In the genomic region with DNA sequence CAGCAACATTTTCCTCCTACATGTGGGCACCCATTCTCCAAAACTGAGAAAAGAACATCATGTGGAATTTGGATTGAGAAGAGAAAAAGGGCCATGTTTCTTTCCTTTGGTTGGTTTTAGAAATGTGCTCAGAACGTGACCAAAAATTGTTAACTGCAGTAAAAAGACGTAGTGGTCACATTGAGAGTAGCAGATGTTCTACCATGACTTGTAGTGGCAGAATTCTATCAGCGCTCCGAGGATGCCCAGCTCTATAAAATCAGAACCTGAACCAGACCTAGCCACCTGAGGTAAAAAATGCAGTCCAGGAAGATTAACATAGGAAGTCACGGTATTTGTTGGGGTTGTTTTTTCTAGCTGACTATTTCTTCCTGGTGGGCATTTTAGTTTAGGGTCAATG, we compare ENCODE assay signal across 7 cellular contexts.
"Had no signal": no experiment of that assay in that cellular context is flagged by ENCODE, and none has a peak within 500 bp of the region (broad histone marks: within the 10 kb centered on the region; RNA-seq: fewer than 3 reads in every experiment).

No MANE protein-coding gene starts in this region.

- H3K36me3 ChIP-seq: HAP-1 had no signal

- H3K9me3 ChIP-seq: HAP-1 had no signal

- H3K4me3 Mint-ChIP-seq: H9 had no signal

- H3K27ac Mint-ChIP-seq: H9 had no signal

- ATAC-seq: HCT116 had no signal

- DNase-seq: GM23248, GOT3, H7, H9, HCEC 1CT had no signal

- H3K27ac ChIP-seq: GM23248 had no signal

- H3K4me1 ChIP-seq: HAP-1 had no signal

- H3K4me3 ChIP-seq: GM23248, HAP-1 had no signal

- H3K9ac ChIP-seq: GM23248 had no signal

- H2AFZ ChIP-seq: GM23248 had no signal
